1 cellular context compared by ENCODE assay signal in the genomic region with DNA sequence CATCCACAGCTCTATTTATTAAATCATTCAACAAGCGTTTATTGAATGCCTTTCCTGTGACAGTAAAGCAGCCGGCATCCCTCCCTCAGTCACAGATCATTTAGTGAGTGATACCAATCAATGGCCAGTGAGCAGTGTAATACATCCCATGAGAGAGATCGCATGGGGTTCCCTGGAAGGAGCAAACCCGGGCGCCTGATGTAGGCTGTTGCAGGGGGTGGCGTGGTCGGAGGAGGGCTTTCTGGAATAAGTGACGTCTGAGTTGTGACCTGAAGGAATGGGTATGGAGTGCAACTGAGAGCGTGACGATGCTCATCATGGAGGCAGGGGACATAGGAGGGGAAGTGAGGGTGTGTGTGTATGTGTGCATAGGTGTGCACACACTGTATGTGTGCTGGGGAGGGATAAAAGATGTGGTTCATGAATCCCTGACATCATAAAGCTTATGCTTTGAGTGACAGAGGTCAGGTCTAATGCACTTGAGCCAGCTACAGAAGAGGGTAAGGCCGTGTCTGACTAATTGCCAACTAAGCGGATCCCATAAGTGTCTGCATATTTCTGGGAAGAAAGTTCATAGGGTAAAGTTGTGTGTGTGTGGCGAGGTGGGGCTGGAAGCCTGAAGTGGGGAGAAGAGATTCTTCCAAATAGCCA.
TF ChIP-seq lines count a peak whose summit lies in the region.

No MANE protein-coding gene starts in this region.

TF ChIP-seq in K562, 482 proteins besides CTCF, POLR2A, EP300 and RAD21:
- TF ChIP-seq KLF1 (tag; IDR thresholded peaks at IDR 0.05), result no peak
- TF ChIP-seq, protein P1, sequence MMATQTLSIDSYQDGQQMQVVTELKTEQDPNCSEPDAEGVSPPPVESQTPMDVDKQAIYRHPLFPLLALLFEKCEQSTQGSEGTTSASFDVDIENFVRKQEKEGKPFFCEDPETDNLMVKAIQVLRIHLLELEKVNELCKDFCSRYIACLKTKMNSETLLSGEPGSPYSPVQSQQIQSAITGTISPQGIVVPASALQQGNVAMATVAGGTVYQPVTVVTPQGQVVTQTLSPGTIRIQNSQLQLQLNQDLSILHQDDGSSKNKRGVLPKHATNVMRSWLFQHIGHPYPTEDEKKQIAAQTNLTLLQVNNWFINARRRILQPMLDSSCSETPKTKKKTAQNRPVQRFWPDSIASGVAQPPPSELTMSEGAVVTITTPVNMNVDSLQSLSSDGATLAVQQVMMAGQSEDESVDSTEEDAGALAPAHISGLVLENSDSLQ (IDR thresholded peaks at IDR 0.05), result peak; percentile 51; the same call in 1 of the 2 replicates
